ENCODE assay signal across 2 cellular contexts in the genomic region with DNA sequence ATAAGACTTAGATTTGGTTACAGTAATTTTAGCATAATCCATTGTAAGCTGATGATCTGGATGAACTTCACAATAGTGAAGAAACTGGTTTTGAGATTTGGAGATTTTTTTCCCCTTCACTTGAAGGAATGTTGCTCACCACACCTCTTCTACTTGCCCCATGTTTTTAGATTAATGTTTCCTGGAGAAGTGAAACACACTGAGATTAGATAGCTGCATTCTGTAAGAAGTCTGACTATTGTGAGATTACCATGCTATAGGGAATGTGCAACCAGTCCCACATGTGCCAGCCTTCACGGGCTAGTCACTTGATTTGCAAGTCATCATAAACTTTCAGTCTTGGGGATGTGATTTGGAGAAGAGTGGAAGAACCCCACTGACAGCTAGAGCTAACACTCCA.
TF ChIP-seq lines count a peak whose summit lies in the region.

No MANE protein-coding gene starts in this region.

TF ChIP-seq in GM23338, 12 proteins besides CTCF, POLR2A, EP300 and RAD21 (continues in another document):
- no peak for TF ChIP-seq POLR2AphosphoS5 (IDR thresholded peaks at IDR 0.05; ENCODE audit: low read depth)
- TF ChIP-seq, protein P1, sequence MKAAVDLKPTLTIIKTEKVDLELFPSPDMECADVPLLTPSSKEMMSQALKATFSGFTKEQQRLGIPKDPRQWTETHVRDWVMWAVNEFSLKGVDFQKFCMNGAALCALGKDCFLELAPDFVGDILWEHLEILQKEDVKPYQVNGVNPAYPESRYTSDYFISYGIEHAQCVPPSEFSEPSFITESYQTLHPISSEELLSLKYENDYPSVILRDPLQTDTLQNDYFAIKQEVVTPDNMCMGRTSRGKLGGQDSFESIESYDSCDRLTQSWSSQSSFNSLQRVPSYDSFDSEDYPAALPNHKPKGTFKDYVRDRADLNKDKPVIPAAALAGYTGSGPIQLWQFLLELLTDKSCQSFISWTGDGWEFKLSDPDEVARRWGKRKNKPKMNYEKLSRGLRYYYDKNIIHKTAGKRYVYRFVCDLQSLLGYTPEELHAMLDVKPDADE (IDR thresholded peaks at IDR 0.05), result no peak
- TF ChIP-seq EZH2phosphoT487 (IDR thresholded peaks at IDR 0.05; ENCODE audit: unreplicated experiment), result no peak
- TF ChIP-seq NANOG (IDR thresholded peaks at IDR 0.05; ENCODE audit: borderline replicate concordance), result no peak
- TF ChIP-seq EZH2 (IDR thresholded peaks at IDR 0.05; ENCODE audit: low read depth, unreplicated experiment), result no peak
- TF ChIP-seq, protein P2, sequence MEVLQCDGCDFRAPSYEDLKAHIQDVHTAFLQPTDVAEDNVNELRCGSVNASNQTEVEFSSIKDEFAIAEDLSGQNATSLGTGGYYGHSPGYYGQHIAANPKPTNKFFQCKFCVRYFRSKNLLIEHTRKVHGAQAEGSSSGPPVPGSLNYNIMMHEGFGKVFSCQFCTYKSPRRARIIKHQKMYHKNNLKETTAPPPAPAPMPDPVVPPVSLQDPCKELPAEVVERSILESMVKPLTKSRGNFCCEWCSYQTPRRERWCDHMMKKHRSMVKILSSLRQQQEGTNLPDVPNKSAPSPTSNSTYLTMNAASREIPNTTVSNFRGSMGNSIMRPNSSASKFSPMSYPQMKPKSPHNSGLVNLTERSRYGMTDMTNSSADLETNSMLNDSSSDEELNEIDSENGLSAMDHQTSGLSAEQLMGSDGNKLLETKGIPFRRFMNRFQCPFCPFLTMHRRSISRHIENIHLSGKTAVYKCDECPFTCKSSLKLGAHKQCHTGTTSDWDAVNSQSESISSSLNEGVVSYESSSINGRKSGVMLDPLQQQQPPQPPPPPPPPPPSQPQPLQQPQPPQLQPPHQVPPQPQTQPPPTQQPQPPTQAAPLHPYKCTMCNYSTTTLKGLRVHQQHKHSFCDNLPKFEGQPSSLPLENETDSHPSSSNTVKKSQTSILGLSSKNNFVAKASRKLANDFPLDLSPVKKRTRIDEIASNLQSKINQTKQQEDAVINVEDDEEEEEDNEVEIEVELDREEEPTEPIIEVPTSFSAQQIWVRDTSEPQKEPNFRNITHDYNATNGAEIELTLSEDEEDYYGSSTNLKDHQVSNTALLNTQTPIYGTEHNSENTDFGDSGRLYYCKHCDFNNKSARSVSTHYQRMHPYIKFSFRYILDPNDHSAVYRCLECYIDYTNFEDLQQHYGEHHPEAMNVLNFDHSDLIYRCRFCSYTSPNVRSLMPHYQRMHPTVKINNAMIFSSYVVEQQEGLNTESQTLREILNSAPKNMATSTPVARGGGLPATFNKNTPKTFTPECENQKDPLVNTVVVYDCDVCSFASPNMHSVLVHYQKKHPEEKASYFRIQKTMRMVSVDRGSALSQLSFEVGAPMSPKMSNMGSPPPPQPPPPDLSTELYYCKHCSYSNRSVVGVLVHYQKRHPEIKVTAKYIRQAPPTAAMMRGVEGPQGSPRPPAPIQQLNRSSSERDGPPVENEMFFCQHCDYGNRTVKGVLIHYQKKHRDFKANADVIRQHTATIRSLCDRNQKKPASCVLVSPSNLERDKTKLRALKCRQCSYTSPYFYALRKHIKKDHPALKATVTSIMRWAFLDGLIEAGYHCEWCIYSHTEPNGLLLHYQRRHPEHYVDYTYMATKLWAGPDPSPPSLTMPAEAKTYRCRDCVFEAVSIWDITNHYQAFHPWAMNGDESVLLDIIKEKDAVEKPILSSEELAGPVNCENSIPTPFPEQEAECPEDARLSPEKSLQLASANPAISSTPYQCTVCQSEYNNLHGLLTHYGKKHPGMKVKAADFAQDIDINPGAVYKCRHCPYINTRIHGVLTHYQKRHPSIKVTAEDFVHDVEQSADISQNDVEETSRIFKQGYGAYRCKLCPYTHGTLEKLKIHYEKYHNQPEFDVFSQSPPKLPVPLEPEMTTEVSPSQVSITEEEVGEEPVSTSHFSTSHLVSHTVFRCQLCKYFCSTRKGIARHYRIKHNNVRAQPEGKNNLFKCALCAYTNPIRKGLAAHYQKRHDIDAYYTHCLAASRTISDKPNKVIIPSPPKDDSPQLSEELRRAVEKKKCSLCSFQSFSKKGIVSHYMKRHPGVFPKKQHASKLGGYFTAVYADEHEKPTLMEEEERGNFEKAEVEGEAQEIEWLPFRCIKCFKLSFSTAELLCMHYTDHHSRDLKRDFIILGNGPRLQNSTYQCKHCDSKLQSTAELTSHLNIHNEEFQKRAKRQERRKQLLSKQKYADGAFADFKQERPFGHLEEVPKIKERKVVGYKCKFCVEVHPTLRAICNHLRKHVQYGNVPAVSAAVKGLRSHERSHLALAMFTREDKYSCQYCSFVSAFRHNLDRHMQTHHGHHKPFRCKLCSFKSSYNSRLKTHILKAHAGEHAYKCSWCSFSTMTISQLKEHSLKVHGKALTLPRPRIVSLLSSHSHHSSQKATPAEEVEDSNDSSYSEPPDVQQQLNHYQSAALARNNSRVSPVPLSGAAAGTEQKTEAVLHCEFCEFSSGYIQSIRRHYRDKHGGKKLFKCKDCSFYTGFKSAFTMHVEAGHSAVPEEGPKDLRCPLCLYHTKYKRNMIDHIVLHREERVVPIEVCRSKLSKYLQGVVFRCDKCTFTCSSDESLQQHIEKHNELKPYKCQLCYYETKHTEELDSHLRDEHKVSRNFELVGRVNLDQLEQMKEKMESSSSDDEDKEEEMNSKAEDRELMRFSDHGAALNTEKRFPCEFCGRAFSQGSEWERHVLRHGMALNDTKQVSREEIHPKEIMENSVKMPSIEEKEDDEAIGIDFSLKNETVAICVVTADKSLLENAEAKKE (CRISPR knock-in tag; IDR thresholded peaks at IDR 0.05), result no peak
- TF ChIP-seq ZNF114 (CRISPR knock-in tag; IDR thresholded peaks at IDR 0.05), result no peak
- no peak for TF ChIP-seq STAT1 (IDR thresholded peaks at IDR 0.05; ENCODE audit: unreplicated experiment)
- TF ChIP-seq, protein P3, sequence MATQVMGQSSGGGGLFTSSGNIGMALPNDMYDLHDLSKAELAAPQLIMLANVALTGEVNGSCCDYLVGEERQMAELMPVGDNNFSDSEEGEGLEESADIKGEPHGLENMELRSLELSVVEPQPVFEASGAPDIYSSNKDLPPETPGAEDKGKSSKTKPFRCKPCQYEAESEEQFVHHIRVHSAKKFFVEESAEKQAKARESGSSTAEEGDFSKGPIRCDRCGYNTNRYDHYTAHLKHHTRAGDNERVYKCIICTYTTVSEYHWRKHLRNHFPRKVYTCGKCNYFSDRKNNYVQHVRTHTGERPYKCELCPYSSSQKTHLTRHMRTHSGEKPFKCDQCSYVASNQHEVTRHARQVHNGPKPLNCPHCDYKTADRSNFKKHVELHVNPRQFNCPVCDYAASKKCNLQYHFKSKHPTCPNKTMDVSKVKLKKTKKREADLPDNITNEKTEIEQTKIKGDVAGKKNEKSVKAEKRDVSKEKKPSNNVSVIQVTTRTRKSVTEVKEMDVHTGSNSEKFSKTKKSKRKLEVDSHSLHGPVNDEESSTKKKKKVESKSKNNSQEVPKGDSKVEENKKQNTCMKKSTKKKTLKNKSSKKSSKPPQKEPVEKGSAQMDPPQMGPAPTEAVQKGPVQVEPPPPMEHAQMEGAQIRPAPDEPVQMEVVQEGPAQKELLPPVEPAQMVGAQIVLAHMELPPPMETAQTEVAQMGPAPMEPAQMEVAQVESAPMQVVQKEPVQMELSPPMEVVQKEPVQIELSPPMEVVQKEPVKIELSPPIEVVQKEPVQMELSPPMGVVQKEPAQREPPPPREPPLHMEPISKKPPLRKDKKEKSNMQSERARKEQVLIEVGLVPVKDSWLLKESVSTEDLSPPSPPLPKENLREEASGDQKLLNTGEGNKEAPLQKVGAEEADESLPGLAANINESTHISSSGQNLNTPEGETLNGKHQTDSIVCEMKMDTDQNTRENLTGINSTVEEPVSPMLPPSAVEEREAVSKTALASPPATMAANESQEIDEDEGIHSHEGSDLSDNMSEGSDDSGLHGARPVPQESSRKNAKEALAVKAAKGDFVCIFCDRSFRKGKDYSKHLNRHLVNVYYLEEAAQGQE (IDR thresholded peaks at IDR 0.05; ENCODE audit: unreplicated experiment), result no peak
- TF ChIP-seq ZNF331 (CRISPR knock-in tag; IDR thresholded peaks at IDR 0.05; ENCODE audit: low read depth), result no peak

TF ChIP-seq in GM12878, 131 proteins besides CTCF, POLR2A, EP300 and RAD21 (continues in another document):
- TF ChIP-seq IKZF2 (IDR thresholded peaks at IDR 0.05), result no peak
- TF ChIP-seq, protein P4, sequence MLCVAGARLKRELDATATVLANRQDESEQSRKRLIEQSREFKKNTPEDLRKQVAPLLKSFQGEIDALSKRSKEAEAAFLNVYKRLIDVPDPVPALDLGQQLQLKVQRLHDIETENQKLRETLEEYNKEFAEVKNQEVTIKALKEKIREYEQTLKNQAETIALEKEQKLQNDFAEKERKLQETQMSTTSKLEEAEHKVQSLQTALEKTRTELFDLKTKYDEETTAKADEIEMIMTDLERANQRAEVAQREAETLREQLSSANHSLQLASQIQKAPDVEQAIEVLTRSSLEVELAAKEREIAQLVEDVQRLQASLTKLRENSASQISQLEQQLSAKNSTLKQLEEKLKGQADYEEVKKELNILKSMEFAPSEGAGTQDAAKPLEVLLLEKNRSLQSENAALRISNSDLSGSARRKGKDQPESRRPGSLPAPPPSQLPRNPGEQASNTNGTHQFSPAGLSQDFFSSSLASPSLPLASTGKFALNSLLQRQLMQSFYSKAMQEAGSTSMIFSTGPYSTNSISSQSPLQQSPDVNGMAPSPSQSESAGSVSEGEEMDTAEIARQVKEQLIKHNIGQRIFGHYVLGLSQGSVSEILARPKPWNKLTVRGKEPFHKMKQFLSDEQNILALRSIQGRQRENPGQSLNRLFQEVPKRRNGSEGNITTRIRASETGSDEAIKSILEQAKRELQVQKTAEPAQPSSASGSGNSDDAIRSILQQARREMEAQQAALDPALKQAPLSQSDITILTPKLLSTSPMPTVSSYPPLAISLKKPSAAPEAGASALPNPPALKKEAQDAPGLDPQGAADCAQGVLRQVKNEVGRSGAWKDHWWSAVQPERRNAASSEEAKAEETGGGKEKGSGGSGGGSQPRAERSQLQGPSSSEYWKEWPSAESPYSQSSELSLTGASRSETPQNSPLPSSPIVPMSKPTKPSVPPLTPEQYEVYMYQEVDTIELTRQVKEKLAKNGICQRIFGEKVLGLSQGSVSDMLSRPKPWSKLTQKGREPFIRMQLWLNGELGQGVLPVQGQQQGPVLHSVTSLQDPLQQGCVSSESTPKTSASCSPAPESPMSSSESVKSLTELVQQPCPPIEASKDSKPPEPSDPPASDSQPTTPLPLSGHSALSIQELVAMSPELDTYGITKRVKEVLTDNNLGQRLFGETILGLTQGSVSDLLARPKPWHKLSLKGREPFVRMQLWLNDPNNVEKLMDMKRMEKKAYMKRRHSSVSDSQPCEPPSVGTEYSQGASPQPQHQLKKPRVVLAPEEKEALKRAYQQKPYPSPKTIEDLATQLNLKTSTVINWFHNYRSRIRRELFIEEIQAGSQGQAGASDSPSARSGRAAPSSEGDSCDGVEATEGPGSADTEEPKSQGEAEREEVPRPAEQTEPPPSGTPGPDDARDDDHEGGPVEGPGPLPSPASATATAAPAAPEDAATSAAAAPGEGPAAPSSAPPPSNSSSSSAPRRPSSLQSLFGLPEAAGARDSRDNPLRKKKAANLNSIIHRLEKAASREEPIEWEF (IDR thresholded peaks at IDR 0.05; ENCODE audit: insufficient replicate concordance, low read depth, low read length), result no peak
- TF ChIP-seq HDAC2 (IDR thresholded peaks at IDR 0.05), result no peak
- TF ChIP-seq CREM (IDR thresholded peaks at IDR 0.05; ENCODE audit: low read depth), result no peak
- no peak for TF ChIP-seq PAX8 (IDR thresholded peaks at IDR 0.05)
- TF ChIP-seq, protein P5, sequence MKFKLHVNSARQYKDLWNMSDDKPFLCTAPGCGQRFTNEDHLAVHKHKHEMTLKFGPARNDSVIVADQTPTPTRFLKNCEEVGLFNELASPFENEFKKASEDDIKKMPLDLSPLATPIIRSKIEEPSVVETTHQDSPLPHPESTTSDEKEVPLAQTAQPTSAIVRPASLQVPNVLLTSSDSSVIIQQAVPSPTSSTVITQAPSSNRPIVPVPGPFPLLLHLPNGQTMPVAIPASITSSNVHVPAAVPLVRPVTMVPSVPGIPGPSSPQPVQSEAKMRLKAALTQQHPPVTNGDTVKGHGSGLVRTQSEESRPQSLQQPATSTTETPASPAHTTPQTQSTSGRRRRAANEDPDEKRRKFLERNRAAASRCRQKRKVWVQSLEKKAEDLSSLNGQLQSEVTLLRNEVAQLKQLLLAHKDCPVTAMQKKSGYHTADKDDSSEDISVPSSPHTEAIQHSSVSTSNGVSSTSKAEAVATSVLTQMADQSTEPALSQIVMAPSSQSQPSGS (IDR thresholded peaks at IDR 0.05; ENCODE audit: low read length), result no peak
- TF ChIP-seq, protein P6, sequence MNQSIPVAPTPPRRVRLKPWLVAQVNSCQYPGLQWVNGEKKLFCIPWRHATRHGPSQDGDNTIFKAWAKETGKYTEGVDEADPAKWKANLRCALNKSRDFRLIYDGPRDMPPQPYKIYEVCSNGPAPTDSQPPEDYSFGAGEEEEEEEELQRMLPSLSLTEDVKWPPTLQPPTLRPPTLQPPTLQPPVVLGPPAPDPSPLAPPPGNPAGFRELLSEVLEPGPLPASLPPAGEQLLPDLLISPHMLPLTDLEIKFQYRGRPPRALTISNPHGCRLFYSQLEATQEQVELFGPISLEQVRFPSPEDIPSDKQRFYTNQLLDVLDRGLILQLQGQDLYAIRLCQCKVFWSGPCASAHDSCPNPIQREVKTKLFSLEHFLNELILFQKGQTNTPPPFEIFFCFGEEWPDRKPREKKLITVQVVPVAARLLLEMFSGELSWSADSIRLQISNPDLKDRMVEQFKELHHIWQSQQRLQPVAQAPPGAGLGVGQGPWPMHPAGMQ (IDR thresholded peaks at IDR 0.05; ENCODE audit: borderline replicate concordance), result no peak
- TF ChIP-seq, protein P7, sequence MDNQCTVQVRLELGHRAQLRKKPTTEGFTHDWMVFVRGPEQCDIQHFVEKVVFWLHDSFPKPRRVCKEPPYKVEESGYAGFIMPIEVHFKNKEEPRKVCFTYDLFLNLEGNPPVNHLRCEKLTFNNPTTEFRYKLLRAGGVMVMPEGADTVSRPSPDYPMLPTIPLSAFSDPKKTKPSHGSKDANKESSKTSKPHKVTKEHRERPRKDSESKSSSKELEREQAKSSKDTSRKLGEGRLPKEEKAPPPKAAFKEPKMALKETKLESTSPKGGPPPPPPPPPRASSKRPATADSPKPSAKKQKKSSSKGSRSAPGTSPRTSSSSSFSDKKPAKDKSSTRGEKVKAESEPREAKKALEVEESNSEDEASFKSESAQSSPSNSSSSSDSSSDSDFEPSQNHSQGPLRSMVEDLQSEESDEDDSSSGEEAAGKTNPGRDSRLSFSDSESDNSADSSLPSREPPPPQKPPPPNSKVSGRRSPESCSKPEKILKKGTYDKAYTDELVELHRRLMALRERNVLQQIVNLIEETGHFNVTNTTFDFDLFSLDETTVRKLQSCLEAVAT (IDR thresholded peaks at IDR 0.05), result no peak
- TF ChIP-seq CHD1 (IDR thresholded peaks at IDR 0.05; ENCODE audit: low read depth, low read length), result no peak
- TF ChIP-seq, protein P8, sequence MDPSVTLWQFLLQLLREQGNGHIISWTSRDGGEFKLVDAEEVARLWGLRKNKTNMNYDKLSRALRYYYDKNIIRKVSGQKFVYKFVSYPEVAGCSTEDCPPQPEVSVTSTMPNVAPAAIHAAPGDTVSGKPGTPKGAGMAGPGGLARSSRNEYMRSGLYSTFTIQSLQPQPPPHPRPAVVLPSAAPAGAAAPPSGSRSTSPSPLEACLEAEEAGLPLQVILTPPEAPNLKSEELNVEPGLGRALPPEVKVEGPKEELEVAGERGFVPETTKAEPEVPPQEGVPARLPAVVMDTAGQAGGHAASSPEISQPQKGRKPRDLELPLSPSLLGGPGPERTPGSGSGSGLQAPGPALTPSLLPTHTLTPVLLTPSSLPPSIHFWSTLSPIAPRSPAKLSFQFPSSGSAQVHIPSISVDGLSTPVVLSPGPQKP (IDR thresholded peaks at IDR 0.05; ENCODE audit: low read depth, low read length), result no peak
- TF ChIP-seq MEF2A (IDR thresholded peaks at IDR 0.05; ENCODE audit: insufficient read depth, low read depth, low read length), result no peak
- TF ChIP-seq TAF1 (IDR thresholded peaks at IDR 0.05; ENCODE audit: borderline replicate concordance, low read depth, low read length), result no peak
- TF ChIP-seq NRF1 (conservative IDR thresholded peaks at IDR 0.05; ENCODE audit: low read depth, low read length), result no peak
